2 cellular contexts compared by ENCODE assay signal in the genomic region with DNA sequence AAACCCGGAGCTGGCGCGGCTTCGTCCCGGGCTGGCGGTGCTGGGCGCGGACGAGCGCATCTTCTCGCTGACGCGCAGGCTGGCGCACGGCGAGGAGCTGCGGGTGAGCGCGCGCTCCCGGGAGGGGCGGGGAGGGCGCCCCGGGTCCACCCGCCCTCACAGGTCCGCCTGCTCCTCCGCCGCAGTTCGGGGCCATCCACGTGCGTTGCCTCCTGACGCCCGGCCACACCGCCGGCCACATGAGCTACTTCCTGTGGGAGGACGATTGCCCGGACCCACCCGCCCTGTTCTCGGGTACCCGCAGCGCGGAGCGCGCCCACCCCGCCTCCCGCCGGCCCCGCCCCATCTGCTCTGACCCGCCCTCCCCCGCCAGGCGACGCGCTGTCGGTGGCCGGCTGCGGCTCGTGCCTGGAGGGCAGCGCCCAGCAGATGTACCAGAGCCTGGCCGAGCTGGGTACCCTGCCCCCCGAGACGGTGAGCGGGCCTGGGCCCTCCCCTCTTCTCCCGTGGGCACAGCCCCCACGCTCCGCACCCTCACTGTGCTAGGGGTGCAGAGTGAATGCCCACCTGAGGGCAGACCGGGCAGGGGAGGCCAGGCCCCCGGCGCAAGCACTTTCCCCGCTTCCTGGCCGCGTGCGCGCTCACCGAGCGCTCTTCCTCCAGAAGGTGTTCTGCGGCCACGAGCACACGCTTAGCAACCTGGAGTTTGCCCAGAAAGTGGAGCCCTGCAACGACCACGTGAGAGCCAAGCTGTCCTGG.
TF ChIP-seq lines count a peak whose summit lies in the region.

No MANE protein-coding gene starts in this region.

TF ChIP-seq in HEK293T, 16 proteins besides CTCF, POLR2A, EP300 and RAD21 (continued from another document):
- TF ChIP-seq HDGF (IDR thresholded peaks at IDR 0.05; ENCODE audit: borderline replicate concordance) (no peak), ZNF384 (IDR thresholded peaks at IDR 0.05) (no peak), FOXK2 (IDR thresholded peaks at IDR 0.05) (no peak), FOXA1 (IDR thresholded peaks at IDR 0.05) (no peak), BHLHE40 (IDR thresholded peaks at IDR 0.05; ENCODE audit: borderline replicate concordance) (no peak), ELF4 (IDR thresholded peaks at IDR 0.05) (no peak), TARDBP (IDR thresholded peaks at IDR 0.05) (no peak), FOXM1 (IDR thresholded peaks at IDR 0.05; ENCODE audit: borderline replicate concordance) (no peak), NFRKB (IDR thresholded peaks at IDR 0.05) (no peak), L3MBTL2 (conservative IDR thresholded peaks at IDR 0.05) (no peak; the same call in 1 of the 2 replicates), SUZ12 (IDR thresholded peaks at IDR 0.05) (no peak)
- TF ChIP-seq, protein P1, sequence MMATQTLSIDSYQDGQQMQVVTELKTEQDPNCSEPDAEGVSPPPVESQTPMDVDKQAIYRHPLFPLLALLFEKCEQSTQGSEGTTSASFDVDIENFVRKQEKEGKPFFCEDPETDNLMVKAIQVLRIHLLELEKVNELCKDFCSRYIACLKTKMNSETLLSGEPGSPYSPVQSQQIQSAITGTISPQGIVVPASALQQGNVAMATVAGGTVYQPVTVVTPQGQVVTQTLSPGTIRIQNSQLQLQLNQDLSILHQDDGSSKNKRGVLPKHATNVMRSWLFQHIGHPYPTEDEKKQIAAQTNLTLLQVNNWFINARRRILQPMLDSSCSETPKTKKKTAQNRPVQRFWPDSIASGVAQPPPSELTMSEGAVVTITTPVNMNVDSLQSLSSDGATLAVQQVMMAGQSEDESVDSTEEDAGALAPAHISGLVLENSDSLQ (IDR thresholded peaks at IDR 0.05) = no peak

TF ChIP-seq in neural cell, 6 proteins besides CTCF, POLR2A, EP300 and RAD21 (continued from another document):
- no peak for TF ChIP-seq SMC3 (conservative IDR thresholded peaks at IDR 0.05; ENCODE audit: poor library complexity)
